Comparison of ENCODE assay signal across 24 cellular contexts in genomic region chr11:79503028-79503427, GRCh38.
DNase-seq lines count a peak whose midpoint lies in the region; ATAC-seq and TF ChIP-seq lines count a peak whose summit lies in the region.
"Had no signal": no experiment of that assay in that cellular context is flagged by ENCODE, and none has a peak within 500 bp of the region (broad histone marks: within the 10 kb centered on the region; RNA-seq: fewer than 3 reads in every experiment).

No MANE protein-coding gene starts in this region.

- H2BK15ac ChIP-seq in mesendoderm (replicated peaks; ENCODE audit: low read depth): no peak overlapping the region

- H3K56ac ChIP-seq in mesendoderm (ENCODE audit: low read length): no peak overlapping the region

- no peak for ATAC-seq in GM18909 (IDR thresholded peaks at IDR 0.05; ENCODE audit: poor library complexity, unreplicated experiment)
- ATAC-seq: HepG2; stimulated activated naive B cell treated with anti-CD40 and anti-IgM and Interleukin-4, amounts not matched to agents 10 μg/mL and 1 μg/mL and 100 μg/mL, for 72 hours; T-cell had no signal

- no peak overlapping the region for H2BK120ac ChIP-seq in mesendoderm (ENCODE audit: low read depth, low read length)

- H3K79me2 ChIP-seq in mesendoderm (ENCODE audit: control insufficient read depth, insufficient read depth, low read length): no peaks in the 10 kb centered on the region

- H3K4me3 ChIP-seq in endodermal cell (ENCODE audit: low read length): no peak overlapping the region
- no peak overlapping the region for H3K4me3 ChIP-seq in mesendoderm (ENCODE audit: low read length)
- H3K4me3 ChIP-seq in testis: no peak overlapping the region
- H3K4me3 ChIP-seq in MG63: no peak overlapping the region
- H3K4me3 ChIP-seq: ascending aorta, lung, thyroid gland had no signal

- no peak overlapping the region for H3K4ac ChIP-seq in mesendoderm (ENCODE audit: low read depth, low read length)

- H3K27ac Mint-ChIP-seq in endodermal cell: no peak overlapping the region
- H3K27ac Mint-ChIP-seq: HFFc6; immature natural killer cell; stimulated activated naive B cell treated with anti-CD40 and anti-IgM and Interleukin-4, amounts not matched to agents 10 μg/mL and 1 μg/mL and 100 μg/mL, for 72 hours; T-cell had no signal

- no peak overlapping the region for H3K27ac ChIP-seq in endodermal cell (ENCODE audit: low read depth, low read length)
- no peak overlapping the region for H3K27ac ChIP-seq in mesendoderm (ENCODE audit: low read depth, low read length)
- no peak overlapping the region for H3K27ac ChIP-seq in testis
- H3K27ac ChIP-seq: thyroid gland had no signal

- peaks cover 19% of the 10 kb centered on the region for H3K4me1 ChIP-seq in endodermal cell (ENCODE audit: control insufficient read depth, insufficient read depth, low read length)
- H3K4me1 ChIP-seq in mesendoderm (ENCODE audit: control insufficient read depth, low read depth, low read length): peaks cover 6% of the 10 kb centered on the region
- peaks cover 6% of the 10 kb centered on the region for H3K4me1 ChIP-seq in testis
- H3K4me1 ChIP-seq: thyroid gland had no signal

- no peaks in the 10 kb centered on the region for H3K79me1 ChIP-seq in mesendoderm (ENCODE audit: low read length)

- no peak overlapping the region for H3K18ac ChIP-seq in mesendoderm (ENCODE audit: low read length)

- no peak overlapping the region for H4K5ac ChIP-seq in mesendoderm (ENCODE audit: low read length)

- no peak for TF ChIP-seq POLR2A in testis (IDR thresholded peaks at IDR 0.05)

- no peak overlapping the region for H4K8ac ChIP-seq in mesendoderm (ENCODE audit: low read depth, low read length)

- H3K4me3 Mint-ChIP-seq in endodermal cell: no peak overlapping the region
- H3K4me3 Mint-ChIP-seq: HFFc6; immature natural killer cell; stimulated activated naive B cell treated with anti-CD40 and anti-IgM and Interleukin-4, amounts not matched to agents 10 μg/mL and 1 μg/mL and 100 μg/mL, for 72 hours; T-cell had no signal

- peak; percentile 6 for DNase-seq in GM04503 (ENCODE audit: low read depth)
- peak; percentile 69 for DNase-seq in endodermal cell
- peak; percentile 78 for DNase-seq in mesendoderm
- peak; percentile 54 for DNase-seq in testis
- DNase-seq in NCI-H82 treated with DMSO at 0.1 percent for 48 hours (lab: John Stamatoyannopoulos, UW; ENCODE audit: unreplicated experiment): no peak
- DNase-seq in MG63: no peak
- DNase-seq: activated CD4-positive, alpha-beta T cell treated with anti-CD3 and anti-CD28 coated beads for 1 hour; activated CD8-positive, alpha-beta memory T cell treated with anti-CD3 and anti-CD28 coated beads for 24 hours; activated naive CD4-positive, alpha-beta T cell treated with anti-CD3 and anti-CD28 coated beads, Interleukin-2, amount 50 U/mL, for 16 hours; activated T-cell treated with anti-CD3 and anti-CD28 coated beads, Interleukin-2, amount 50 U/mL, for 48 hours; cortex of kidney; DND-41; HFFc6; immature natural killer cell; NCI-H1417; NCI-H526 treated with DMSO at 0.1 percent for 48 hours; stimulated activated CD4-positive, alpha-beta T cell treated with anti-CD3 and anti-CD28 coated beads, Interleukin-2, amount 100 ng/mL, for 24 hours; stimulated activated naive B cell treated with anti-CD40 and anti-IgM and Interleukin-4, amounts not matched to agents 10 μg/mL and 1 μg/mL and 100 μg/mL, for 72 hours; T-cell; thyroid gland had no signal

- no peak overlapping the region for H3K9ac ChIP-seq in endodermal cell (ENCODE audit: extremely low read depth, low read length, poor library complexity, severe bottlenecking)
- no peak overlapping the region for H3K9ac ChIP-seq in mesendoderm (ENCODE audit: low read length)

- H2BK5ac ChIP-seq in mesendoderm (ENCODE audit: low read length): no peak overlapping the region

- intact Hi-C loops in testis (cut with DNase I; ENCODE audit: low total_unique reads): no loop called here

- no peak overlapping the region for H2AK5ac ChIP-seq in mesendoderm (ENCODE audit: low read length)

- H3K4me1 Mint-ChIP-seq in endodermal cell: peaks cover 38% of the 10 kb centered on the region
- H3K4me1 Mint-ChIP-seq: immature natural killer cell; stimulated activated naive B cell treated with anti-CD40 and anti-IgM and Interleukin-4, amounts not matched to agents 10 μg/mL and 1 μg/mL and 100 μg/mL, for 72 hours; T-cell had no signal

- H3K23ac ChIP-seq in mesendoderm (ENCODE audit: low read length): no peak overlapping the region

- no peaks in the 10 kb centered on the region for H3K36me3 ChIP-seq in endodermal cell (ENCODE audit: control insufficient read depth, insufficient read depth, low read length)
- no peaks in the 10 kb centered on the region for H3K36me3 ChIP-seq in mesendoderm (ENCODE audit: control insufficient read depth, insufficient read depth, low read length)
- no peaks in the 10 kb centered on the region for H3K36me3 ChIP-seq in testis (ENCODE audit: low read depth, missing control alignments)
- no peaks in the 10 kb centered on the region for H3K36me3 ChIP-seq in MG63
- H3K36me3 ChIP-seq: ascending aorta, thyroid gland had no signal

- H3K36me3 Mint-ChIP-seq in endodermal cell (ENCODE audit: low read depth): no peaks in the 10 kb centered on the region
- H3K36me3 Mint-ChIP-seq: immature natural killer cell; stimulated activated naive B cell treated with anti-CD40 and anti-IgM and Interleukin-4, amounts not matched to agents 10 μg/mL and 1 μg/mL and 100 μg/mL, for 72 hours; T-cell had no signal

- H3K9me3 Mint-ChIP-seq in endodermal cell: peaks cover 18% of the 10 kb centered on the region
- H3K9me3 Mint-ChIP-seq: HFFc6 had no signal

- WGBS in endodermal cell (ENCODE audit: insufficient coverage in 1 of 2, insufficient read length in 1 of 2), 2 experiments: 86 to 88% methylated on average over 6 of the region's 6 CpGs
- WGBS in mesendoderm (ENCODE audit: extremely low coverage, insufficient coverage, low lambda C conversion rate): no CpG with 5 or more reads among the region's 6 CpGs
- WGBS in testis, 2 donors: 29 to 48% methylated on average over 4 to 6 of the region's 6 CpGs

- H3K27me3 Mint-ChIP-seq in endodermal cell (ENCODE audit: insufficient read depth): no peaks in the 10 kb centered on the region

- H3K27me3 ChIP-seq in endodermal cell (ENCODE audit: control insufficient read depth, insufficient read depth, low read length, poor library complexity, severe bottlenecking): no peaks in the 10 kb centered on the region
- H3K27me3 ChIP-seq in mesendoderm (ENCODE audit: insufficient read depth, low read length, poor library complexity): no peaks in the 10 kb centered on the region
- no peaks in the 10 kb centered on the region for H3K27me3 ChIP-seq in testis
- no peaks in the 10 kb centered on the region for H3K27me3 ChIP-seq in MG63
- H3K27me3 ChIP-seq: ascending aorta, thyroid gland had no signal

- H3K4me2 ChIP-seq in mesendoderm (ENCODE audit: low read length): no peak overlapping the region

- H3K9me3 ChIP-seq in endodermal cell (ENCODE audit: control insufficient read depth, low read length) (no peaks in the 10 kb centered on the region), testis (no peaks in the 10 kb centered on the region), MG63 (no peaks in the 10 kb centered on the region)
- H3K9me3 ChIP-seq: ascending aorta, thyroid gland had no signal

- TF ChIP-seq CTCF in endodermal cell (conservative IDR thresholded peaks at IDR 0.05) (no peak), testis (IDR thresholded peaks at IDR 0.05) (no peak)

Comparison
In these comparisons a context has a peak if more than half of its experiments do, and no peak if none do; other contexts are left out.
1. DNase-seq: peak in GM04503 (single experiment), endodermal cell (single experiment), mesendoderm (single experiment) and testis (single experiment); none in NCI-H82 treated with DMSO at 0.1 percent for 48 hours (single experiment) and MG63 (single experiment).